ENCODE assay signal across 8 cellular contexts in the genomic region with DNA sequence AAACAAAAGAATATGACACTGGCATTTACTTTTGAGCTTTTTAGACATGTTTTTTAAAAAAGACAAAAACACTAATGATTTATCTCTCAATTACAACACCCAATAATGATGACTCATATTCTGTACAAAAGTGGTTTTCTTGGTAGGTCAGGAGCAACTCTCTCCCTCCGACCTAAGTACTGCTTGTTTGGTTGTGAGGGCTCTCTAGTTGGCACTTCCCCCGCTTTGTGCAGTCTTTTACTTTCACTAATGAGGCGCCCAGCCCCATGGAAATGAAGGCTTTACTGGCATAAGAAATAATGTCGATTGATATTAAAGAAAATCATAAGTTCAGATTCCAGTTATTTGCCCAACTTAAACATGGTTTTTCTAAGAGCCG.
DNase-seq lines count a peak whose midpoint lies in the region; ATAC-seq and TF ChIP-seq lines count a peak whose summit lies in the region.

No MANE protein-coding gene starts in this region.

- no peaks in the 10 kb centered on the region for H3K9me3 ChIP-seq in KOPT-K1 (ENCODE audit: insufficient read depth, low read length, poor library complexity, severe bottlenecking)
- H3K9me3 ChIP-seq in effector memory CD4-positive, alpha-beta T cell (ENCODE audit: control insufficient read depth, low read length), result no peaks in the 10 kb centered on the region
- H3K9me3 ChIP-seq in neuron (ENCODE audit: low read length), result no peaks in the 10 kb centered on the region

- H3K36me3 ChIP-seq in KOPT-K1 (ENCODE audit: insufficient read depth, low read length) (peaks cover 20% of the 10 kb centered on the region), neuron (ENCODE audit: insufficient read depth, low read length) (peaks cover 8% of the 10 kb centered on the region)
- no peaks in the 10 kb centered on the region for H3K36me3 ChIP-seq in effector memory CD4-positive, alpha-beta T cell (ENCODE audit: control insufficient read depth, insufficient read depth, low read length)

- TF ChIP-seq CTCF in VCaP (conservative IDR thresholded peaks at IDR 0.05), result no peak

- H3K4me3 ChIP-seq in effector memory CD4-positive, alpha-beta T cell (ENCODE audit: insufficient read depth, low read depth, low read length, poor library complexity, severe bottlenecking), result peak overlapping the region; percentile 75
- H3K4me3 ChIP-seq in neuron (ENCODE audit: low read length), result peak overlapping the region; percentile 100

- ATAC-seq in GM19452 (IDR thresholded peaks at IDR 0.05; ENCODE audit: unreplicated experiment) (peak; percentile 39), HG03039 (IDR thresholded peaks at IDR 0.05; ENCODE audit: unreplicated experiment) (no peak)

- no peaks in the 10 kb centered on the region for H3K27me3 ChIP-seq in effector memory CD4-positive, alpha-beta T cell (replicated peaks; ENCODE audit: control insufficient read depth, insufficient read depth, low read length, poor library complexity, severe bottlenecking)
- no peaks in the 10 kb centered on the region for H3K27me3 ChIP-seq in neuron (ENCODE audit: insufficient read depth, low read length)

- H3K27ac ChIP-seq in KOPT-K1 (ENCODE audit: low read depth, low read length, poor library complexity, severe bottlenecking), result peak overlapping the region; percentile 79
- peak overlapping the region; percentile 97 for H3K27ac ChIP-seq in VCaP
- H3K27ac ChIP-seq in effector memory CD4-positive, alpha-beta T cell (ENCODE audit: insufficient read depth, low read length, poor library complexity, severe bottlenecking), result peak overlapping the region; percentile 81

- H3K4me1 ChIP-seq in effector memory CD4-positive, alpha-beta T cell (ENCODE audit: control insufficient read depth, insufficient read depth, low read length, poor library complexity, severe bottlenecking), result no peaks in the 10 kb centered on the region
- peaks cover 10% of the 10 kb centered on the region for H3K4me1 ChIP-seq in neuron (ENCODE audit: insufficient read depth, low read length)

- no peak overlapping the region for H2AFZ ChIP-seq in neuron (ENCODE audit: low read depth, low read length)

- DNase-seq in DMS79 treated with DMSO at 0.1 percent for 48 hours (lab: John Stamatoyannopoulos, UW) (peak; percentile 68), SW480 (ENCODE audit: low spot score) (no peak)
- DNase-seq in effector memory CD4-positive, alpha-beta T cell, result peak in 2 of 3 donors; percentile 10 to 23
